ENCODE assay signal across 8 cellular contexts in genomic region chr2:113198790-113199612, GRCh38.
A peak's percentile ranks its signal among the peaks of the same experiment; 100 is the strongest.
DNase-seq lines count a peak whose midpoint lies in the region; ATAC-seq and TF ChIP-seq lines count a peak whose summit lies in the region.

No MANE protein-coding gene starts in this region.

- no peak overlapping the region for H3K4me3 ChIP-seq in GM12875 (ENCODE audit: low read depth, low read length)

- TF ChIP-seq CTCF in GM12875 (IDR thresholded peaks at IDR 0.05; ENCODE audit: borderline replicate concordance, insufficient read depth, low read depth, low read length): peak; percentile 99

- peak; percentile 54 for ATAC-seq in HG02943 (IDR thresholded peaks at IDR 0.05; ENCODE audit: low read depth, unreplicated experiment)
- ATAC-seq in GM21717 (IDR thresholded peaks at IDR 0.05; ENCODE audit: unreplicated experiment): no peak

- peak; percentile 48 for DNase-seq in NCI-H446 treated with DMSO at 0.1 percent for 48 hours (lab: John Stamatoyannopoulos, UW)
- DNase-seq in activated CD8-positive, alpha-beta memory T cell treated with anti-CD3 and anti-CD28 coated beads for 4 hours (ENCODE audit: low read depth in 2 of 2): peak; percentile 47 to 56
- peak; percentile 65 for DNase-seq in effector CD8-positive, alpha-beta T cell (lab: John Stamatoyannopoulos, UW)
- DNase-seq in medulla oblongata (ENCODE audit: extremely low spot score): peak; percentile 78
- DNase-seq in stimulated activated CD4-positive, alpha-beta T cell treated with anti-CD3 and anti-CD28 coated beads, TNF-alpha, amount 100 ng/mL, for 48 hours (ENCODE audit: low read depth in 3 of 3): peak; percentile 56 to 75 (median 67)
